ENCODE assay signal across 1 cellular context in genomic region chr20:3842332-3842930, GRCh38.
TF ChIP-seq lines count a peak whose summit lies in the region.

No MANE protein-coding gene starts in this region.

TF ChIP-seq in HepG2, 621 proteins besides CTCF, POLR2A, EP300 and RAD21:
- TF ChIP-seq ZNF777 (CRISPR knock-in tag; IDR thresholded peaks at IDR 0.05): no peak
- TF ChIP-seq ZFP1 (CRISPR knock-in tag; IDR thresholded peaks at IDR 0.05): no peak
- TF ChIP-seq ZNF891 (CRISPR knock-in tag; IDR thresholded peaks at IDR 0.05): 0 out of 2 replicates have a peak, but pooled peaks have one; percentile 17
- no peak for TF ChIP-seq GFI1 (CRISPR knock-in tag; IDR thresholded peaks at IDR 0.05; ENCODE audit: borderline replicate concordance)
TF ChIP-seq in HepG2: peak in this region for 1.
